ENCODE assay signal across 14 cellular contexts in genomic region chr22:42291287-42291686, GRCh38. TPM values are rescaled to one million over a fixed set of nuclear protein-coding genes. Genes with fewer than 3 reads are reported as not detected.
DNase-seq lines count a peak whose midpoint lies in the region; ATAC-seq and TF ChIP-seq lines count a peak whose summit lies in the region.
"Had no signal": no experiment of that assay in that cellular context is flagged by ENCODE, and none has a peak within 500 bp of the region (broad histone marks: within the 10 kb centered on the region; RNA-seq: fewer than 3 reads in every experiment).

No MANE protein-coding gene starts in this region.

- H2AK5ac ChIP-seq in trophoblast cell (ENCODE audit: low read length): no peak overlapping the region

- intact Hi-C loops in Caco-2 (cut with micrococcal nuclease; ENCODE audit: unreplicated experiment): no loop called here

- H2BK120ac ChIP-seq in trophoblast cell (ENCODE audit: insufficient read depth, low read length, poor library complexity): no peak overlapping the region

- H3K79me2 ChIP-seq in trophoblast cell (ENCODE audit: control insufficient read depth, insufficient read depth, low read length, poor library complexity): no peaks in the 10 kb centered on the region

- no peak overlapping the region for H3K4ac ChIP-seq in trophoblast cell (ENCODE audit: low read depth, low read length)

- H3K79me1 ChIP-seq in trophoblast cell (ENCODE audit: low read length): no peaks in the 10 kb centered on the region

- H2BK12ac ChIP-seq in trophoblast cell (ENCODE audit: low read length): no peak overlapping the region

- peaks cover 5% of the 10 kb centered on the region for H3K36me3 Mint-ChIP-seq in Caco-2 (ENCODE audit: insufficient read depth, unreplicated experiment)
- H3K36me3 Mint-ChIP-seq in activated T-helper 17 cell treated with anti-CD3 and anti-CD28 coated beads, Interleukin-2, amount 50 U/mL, for 72 hours (ENCODE audit: low read depth): no peaks in the 10 kb centered on the region
- H3K36me3 Mint-ChIP-seq: IgD-negative memory B cell had no signal

- BruUV-seq in Caco-2 (replicated peaks; lab: Mats Ljungman, UMichigan): no TSS peak

- no peak overlapping the region for H3K4me3 Mint-ChIP-seq in Caco-2 (ENCODE audit: unreplicated experiment)
- no peak overlapping the region for H3K4me3 Mint-ChIP-seq in activated T-helper 17 cell treated with anti-CD3 and anti-CD28 coated beads, Interleukin-2, amount 50 U/mL, for 72 hours
- H3K4me3 Mint-ChIP-seq: H9, IgD-negative memory B cell had no signal

- no peak overlapping the region for H3K18ac ChIP-seq in trophoblast cell (ENCODE audit: low read length)

- CTCF ChIA-PET in Caco-2 (lab: Charles Lee): no interaction called here

- H3K4me2 ChIP-seq in BLaER1 treated with 17β-estradiol and CSF1 and Interleukin-3, amounts not matched to agents 10 nM and 100 nM: peak overlapping the region in 9 of 11 experiments; percentile 18 to 100 (median 53); a peak in 16 of 22 replicates
- H3K4me2 ChIP-seq in trophoblast cell (ENCODE audit: low read length): no peak overlapping the region
- H3K4me2 ChIP-seq: A549 had no signal

- H3K14ac ChIP-seq in trophoblast cell (ENCODE audit: low read length): no peak overlapping the region

- no peak for TF ChIP-seq CTCF in Caco-2 (IDR thresholded peaks at IDR 0.05; ENCODE audit: insufficient read depth in 1 of 2, low read depth in 1 of 2, low read length in 1 of 2, severe bottlenecking in 1 of 2, unreplicated experiment in 1 of 2)

- H3K4me3 ChIP-seq in BLaER1 treated with 17β-estradiol and CSF1 and Interleukin-3, amounts not matched to agents 10 nM and 100 nM: no peak overlapping the region
- H3K4me3 ChIP-seq in Caco-2 (ENCODE audit: low read depth, low read length) (no peak overlapping the region), trophoblast cell (ENCODE audit: low read depth, low read length) (no peak overlapping the region)
- H3K4me3 ChIP-seq: A549 had no signal

- peaks cover 8 to 100% (median 99%) of the 10 kb centered on the region in 10 experiments for H3K4me1 ChIP-seq in BLaER1 treated with 17β-estradiol and CSF1 and Interleukin-3, amounts not matched to agents 10 nM and 100 nM
- H3K4me1 ChIP-seq in Caco-2 (peaks cover 59% of the 10 kb centered on the region), trophoblast cell (ENCODE audit: control insufficient read depth in 1 of 2, insufficient read depth in 2 of 2, low read length in 2 of 2) (peaks cover 5 to 13% of the 10 kb centered on the region in 2 experiments)
- H3K4me1 ChIP-seq: A549 had no signal

- H3K4me1 Mint-ChIP-seq in Caco-2 (ENCODE audit: low read depth, unreplicated experiment): peaks cover 14% of the 10 kb centered on the region
- peaks cover 10% of the 10 kb centered on the region for H3K4me1 Mint-ChIP-seq in activated T-helper 17 cell treated with anti-CD3 and anti-CD28 coated beads, Interleukin-2, amount 50 U/mL, for 72 hours

- no CpG with 5 or more reads among the region's 6 CpGs for WGBS in trophoblast cell (ENCODE audit: extremely low coverage, insufficient coverage, insufficient read length)

- H3K36me3 ChIP-seq in BLaER1 treated with 17β-estradiol and CSF1 and Interleukin-3, amounts not matched to agents 10 nM and 100 nM: no peaks in the 10 kb centered on the region
- H3K36me3 ChIP-seq in Caco-2 (ENCODE audit: control insufficient read depth, insufficient read depth, low read length): no peaks in the 10 kb centered on the region
- H3K36me3 ChIP-seq in trophoblast cell (ENCODE audit: control insufficient read depth in 1 of 2, insufficient read depth in 2 of 2, low read length in 2 of 2): no peaks in the 10 kb centered on the region
- H3K36me3 ChIP-seq: BE2C had no signal

- no peak overlapping the region for H4K12ac ChIP-seq in trophoblast cell (ENCODE audit: low read depth, low read length)

- H3K9ac ChIP-seq in BLaER1 treated with 17β-estradiol and CSF1 and Interleukin-3, amounts not matched to agents 10 nM and 100 nM: peak overlapping the region in 5 of 11 experiments; percentile 4 to 44 (median 13); a peak in 2 of 22 replicates
- H3K9ac ChIP-seq in trophoblast cell (ENCODE audit: low read length): no peak overlapping the region

- H4K91ac ChIP-seq in trophoblast cell (ENCODE audit: low read depth, low read length): no peak overlapping the region

- ATAC-seq in activated T-helper 17 cell treated with anti-CD3 and anti-CD28 coated beads, Interleukin-2, amount 50 U/mL, for 72 hours (replicated peaks): no peak
- ATAC-seq: A549 had no signal

- POLR2A ChIA-PET in Caco-2 (lab: Charles Lee): no interaction called here

- no peaks in the 10 kb centered on the region for H3K9me3 Mint-ChIP-seq in Caco-2 (ENCODE audit: unreplicated experiment)
- no peaks in the 10 kb centered on the region for H3K9me3 Mint-ChIP-seq in activated T-helper 17 cell treated with anti-CD3 and anti-CD28 coated beads, Interleukin-2, amount 50 U/mL, for 72 hours
- H3K9me3 Mint-ChIP-seq: H9, IgD-negative memory B cell had no signal

- no peak overlapping the region for H2AFZ ChIP-seq in trophoblast cell (ENCODE audit: insufficient read depth, low read length, poor library complexity)

- H4K8ac ChIP-seq in trophoblast cell (ENCODE audit: low read depth, low read length): no peak overlapping the region

- no peak overlapping the region for H3K23ac ChIP-seq in trophoblast cell (ENCODE audit: low read length)

- H3K27me3 ChIP-seq in BLaER1 treated with 17β-estradiol and CSF1 and Interleukin-3, amounts not matched to agents 10 nM and 100 nM: no peaks in the 10 kb centered on the region
- no peaks in the 10 kb centered on the region for H3K27me3 ChIP-seq in Caco-2 (replicated peaks; ENCODE audit: control insufficient read depth, insufficient read depth, low read length)
- H3K27me3 ChIP-seq in trophoblast cell (ENCODE audit: insufficient read depth, low read length): no peaks in the 10 kb centered on the region
- H3K27me3 ChIP-seq: BE2C had no signal

- no peak for DNase-seq in Caco-2
- peak; percentile 52 to 86 for DNase-seq in trophoblast cell
- no peak for DNase-seq in activated effector memory CD4-positive, alpha-beta T cell treated with anti-CD3 and anti-CD28 coated beads, Interleukin-2, amount 50 U/mL, for 16 hours
- DNase-seq in activated CD4-positive, CD25-positive, alpha-beta regulatory T cell treated with anti-CD3 and anti-CD28 coated beads, Interleukin-2, amount 50 U/mL, for 72 hours: no peak
- no peak for DNase-seq in DMS153 (lab: John Stamatoyannopoulos, UW)
- DNase-seq: BE2C, DMS53, GF-D8, GOT3, H9 had no signal

- no peaks in the 10 kb centered on the region for H3K27me3 Mint-ChIP-seq in Caco-2 (ENCODE audit: insufficient read depth, unreplicated experiment)
- H3K27me3 Mint-ChIP-seq in activated T-helper 17 cell treated with anti-CD3 and anti-CD28 coated beads, Interleukin-2, amount 50 U/mL, for 72 hours: no peaks in the 10 kb centered on the region
- H3K27me3 Mint-ChIP-seq: IgD-negative memory B cell had no signal

- H4K20me1 ChIP-seq in BLaER1 treated with 17β-estradiol and CSF1 and Interleukin-3, amounts not matched to agents 10 nM and 100 nM: peaks cover 0 to 62% (median 12%) of the 10 kb centered on the region in 11 experiments; a peak in 15 of 22 replicates

- H3K27ac Mint-ChIP-seq in Caco-2 (ENCODE audit: unreplicated experiment): peak overlapping the region; percentile 76
- H3K27ac Mint-ChIP-seq in activated T-helper 17 cell treated with anti-CD3 and anti-CD28 coated beads, Interleukin-2, amount 50 U/mL, for 72 hours: peak overlapping the region; percentile 22
- H3K27ac Mint-ChIP-seq: H9 had no signal

- no peak overlapping the region for H3K27ac ChIP-seq in BLaER1 treated with 17β-estradiol and CSF1 and Interleukin-3, amounts not matched to agents 10 nM and 100 nM
- no peak overlapping the region for H3K27ac ChIP-seq in trophoblast cell (ENCODE audit: low read depth, low read length)
- H3K27ac ChIP-seq: A549 had no signal

- H2BK5ac ChIP-seq in trophoblast cell (ENCODE audit: low read depth, low read length, poor library complexity): no peak overlapping the region

- no peaks in the 10 kb centered on the region for H3K9me3 ChIP-seq in BLaER1 treated with 17β-estradiol and CSF1 and Interleukin-3, amounts not matched to agents 10 nM and 100 nM (replicated peaks in 1 of 11)
- H3K9me3 ChIP-seq in Caco-2 (no peaks in the 10 kb centered on the region), trophoblast cell (ENCODE audit: insufficient read depth, low read depth, low read length) (no peaks in the 10 kb centered on the region)
- H3K9me3 ChIP-seq: A549, BE2C had no signal

RNA-seq across cellular contexts. Expression of gene TCF20, which starts 20.8 kb away (rescaled TPM):
- total RNA-seq in Caco-2 (2022): 81.7 and 82.7 TPM in 2 replicates
- total RNA-seq in activated T-helper 17 cell treated with anti-CD3 and anti-CD28 coated beads, Interleukin-2, amount 50 U/mL, for 72 hours: 10 to 100 TPM; 61.2 to 72.5 TPM
- polyA plus RNA-seq in trophoblast cell (2013): 13.8 and 14.7 TPM in 2 replicates

Comparison
In these comparisons a context has a peak if more than half of its experiments do, and no peak if none do; other contexts are left out.
1. DNase-seq: peak in trophoblast cell (2 of 2); none in Caco-2 (0 of 2), activated effector memory CD4-positive, alpha-beta T cell treated with anti-CD3 and anti-CD28 coated beads, Interleukin-2, amount 50 U/mL, for 16 hours (single experiment), activated CD4-positive, CD25-positive, alpha-beta regulatory T cell treated with anti-CD3 and anti-CD28 coated beads, Interleukin-2, amount 50 U/mL, for 72 hours (single experiment) and DMS153 (single experiment).